In the genomic region with DNA sequence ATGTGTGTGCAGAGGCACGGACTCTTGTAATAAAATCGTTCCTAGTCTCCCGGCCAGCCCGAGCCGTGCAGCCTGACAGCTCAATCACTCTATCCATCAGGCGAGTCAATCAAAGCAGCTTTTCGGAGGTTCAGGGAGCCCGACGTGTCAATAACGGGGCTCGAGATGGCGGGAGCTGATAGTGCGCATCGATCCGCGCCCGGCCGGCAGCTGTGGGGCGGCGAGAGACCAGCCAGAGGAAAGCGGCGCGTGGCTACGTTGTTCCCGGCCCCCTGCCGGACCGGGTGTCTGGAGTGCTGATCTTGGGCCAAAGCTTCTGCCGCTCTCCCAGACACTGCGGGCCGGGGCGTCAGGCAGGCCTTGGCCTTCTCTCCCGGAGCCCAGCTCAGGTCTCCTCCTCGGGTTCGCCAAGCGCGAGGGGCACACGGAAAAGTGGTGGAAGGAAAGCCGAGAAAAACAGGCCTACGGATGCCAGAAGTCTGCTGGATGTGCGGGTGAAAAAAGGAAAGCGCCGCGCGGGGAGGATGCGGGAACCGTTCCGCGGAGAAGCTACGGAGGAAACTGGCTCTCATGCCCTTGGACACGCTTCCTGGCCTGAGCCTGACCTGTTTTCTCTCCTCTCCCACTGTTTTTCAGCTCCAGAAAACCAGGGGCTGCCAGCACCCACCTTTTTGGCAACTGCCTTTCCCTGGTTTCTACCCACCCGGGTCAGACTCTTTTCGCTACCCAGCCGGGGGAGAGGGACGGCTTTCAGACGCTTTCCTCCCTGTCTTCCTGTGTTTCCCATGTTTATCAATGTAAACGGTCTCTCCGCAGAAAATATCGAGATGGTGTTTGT, we compare ENCODE assay signal across 13 cellular contexts. TPM values are rescaled to one million over a fixed set of nuclear protein-coding genes. Genes with fewer than 3 reads are reported as not detected.
DNase-seq lines count a peak whose midpoint lies in the region; ATAC-seq, FAIRE-seq and TF ChIP-seq lines count a peak whose summit lies in the region.
"Had no signal": no experiment of that assay in that cellular context is flagged by ENCODE, and none has a peak within 500 bp of the region (broad histone marks: within the 10 kb centered on the region; RNA-seq: fewer than 3 reads in every experiment).

No MANE protein-coding gene starts in this region.

- H3K4me3 Mint-ChIP-seq in activated naive CD4-positive, alpha-beta T cell treated with anti-CD3 and anti-CD28 coated beads for 36 hours = peak overlapping the region; percentile 12
- peak overlapping the region; percentile 50 for H3K4me3 Mint-ChIP-seq in WTC11

- intact Hi-C loops in activated naive CD4-positive, alpha-beta T cell treated with anti-CD3 and anti-CD28 coated beads for 36 hours (cut with micrococcal nuclease) = loop anchor here (10.0 kb wide), 1 partner anchor 1030 kb away; the partner anchor contains the start of gene DDX18
- intact Hi-C loops in spleen (cut with DNase I; ENCODE audit: low total_unique reads) = no loop called here

- H3K36me3 Mint-ChIP-seq in activated naive CD4-positive, alpha-beta T cell treated with anti-CD3 and anti-CD28 coated beads for 36 hours (ENCODE audit: low read depth) = no peaks in the 10 kb centered on the region
- peaks cover 3% of the 10 kb centered on the region; the same call in 1 of the 2 replicates for H3K36me3 Mint-ChIP-seq in WTC11

- no peaks in the 10 kb centered on the region for H3K9me1 ChIP-seq in keratinocyte (ENCODE audit: control insufficient read depth, extremely low read depth, insufficient read depth, low read length)

- H3K9ac ChIP-seq in keratinocyte (ENCODE audit: control insufficient read depth, extremely low read depth, insufficient read depth, low read length) = peak overlapping the region; percentile 68
- H3K9ac ChIP-seq in MM.1S (ENCODE audit: low read length) = no peak overlapping the region

- peaks cover 33% of the 10 kb centered on the region for H3K4me1 Mint-ChIP-seq in activated naive CD4-positive, alpha-beta T cell treated with anti-CD3 and anti-CD28 coated beads for 36 hours (ENCODE audit: low read depth)
- H3K4me1 Mint-ChIP-seq in WTC11 = peaks cover 69% of the 10 kb centered on the region

- POLR2A ChIA-PET in WTC11 (lab: Charles Lee) = interaction anchor here (0.6 to 0.9 kb wide), 2 partner anchors 12 to 56 kb away, joined by 3 to 4 read pairs; no protein-coding TSS in a partner anchor

- H4K20me1 ChIP-seq in keratinocyte (ENCODE audit: control insufficient read depth, extremely low read depth, insufficient read depth, low read length) (no peaks in the 10 kb centered on the region), MM.1S (ENCODE audit: insufficient read depth, low read length) (no peaks in the 10 kb centered on the region)

- peaks cover 6% of the 10 kb centered on the region for H3K4me1 ChIP-seq in keratinocyte (ENCODE audit: control insufficient read depth, extremely low read depth, insufficient read depth, low read length)
- H3K4me1 ChIP-seq in spleen = peaks cover 13 to 77% (median 55%) of the 10 kb centered on the region in 6 donors
- no peaks in the 10 kb centered on the region for H3K4me1 ChIP-seq in MM.1S (ENCODE audit: low read length)

- no peaks in the 10 kb centered on the region for H3K9me2 ChIP-seq in MM.1S (replicated peaks; ENCODE audit: insufficient read depth, low read length)

- no peaks in the 10 kb centered on the region for H3K9me3 Mint-ChIP-seq in activated naive CD4-positive, alpha-beta T cell treated with anti-CD3 and anti-CD28 coated beads for 36 hours
- H3K9me3 Mint-ChIP-seq in WTC11 = no peaks in the 10 kb centered on the region

- H3K79me2 ChIP-seq in keratinocyte (ENCODE audit: control insufficient read depth, insufficient read depth, low read length) (no peaks in the 10 kb centered on the region), MM.1S (ENCODE audit: low read length) (no peaks in the 10 kb centered on the region)

- H3F3A ChIP-seq in MM.1S (ENCODE audit: insufficient read depth, low read length) = no peaks in the 10 kb centered on the region

- H3K9me3 ChIP-seq in keratinocyte (ENCODE audit: control insufficient read depth, low read depth, low read length) (no peaks in the 10 kb centered on the region), spleen (no peaks in the 10 kb centered on the region), MM.1S (replicated peaks; ENCODE audit: insufficient read depth, low read length) (no peaks in the 10 kb centered on the region)
- H3K9me3 ChIP-seq: ovary had no signal

- H3K4me3 ChIP-seq in keratinocyte (ENCODE audit: control insufficient read depth in 2 of 3, extremely low read depth in 1 of 3, insufficient read depth in 2 of 3, low read depth in 1 of 3, low read length in 3 of 3) = peak overlapping the region; percentile 43 to 63 (median 55)
- H3K4me3 ChIP-seq in spleen = peak overlapping the region in 1 of 8 donors; percentile 34
- H3K4me3 ChIP-seq in MM.1S (ENCODE audit: low read length) = no peak overlapping the region
- H3K4me3 ChIP-seq: ovary had no signal

- H2AFZ ChIP-seq in keratinocyte (ENCODE audit: control insufficient read depth, low read length) = peak overlapping the region; percentile 44
- H2AFZ ChIP-seq in MM.1S (ENCODE audit: low read length) = no peak overlapping the region

- TF ChIP-seq CTCF in WTC11 (IDR thresholded peaks at IDR 0.05) (no peak), keratinocyte (optimal IDR thresholded peaks at IDR 0.05 in 1 of 3, IDR thresholded peaks at IDR 0.05 in 1 of 3, conservative IDR thresholded peaks at IDR 0.05 in 1 of 3; ENCODE audit: extremely low read depth in 1 of 3, insufficient read depth in 2 of 3, low read length in 3 of 3) (no peak), spleen (IDR thresholded peaks at IDR 0.05 in 8 of 11, conservative IDR thresholded peaks at IDR 0.05 in 3 of 11) (no peak), MM.1S (IDR thresholded peaks at IDR 0.05; ENCODE audit: low read length) (no peak)

- no peak for FAIRE-seq in keratinocyte (lab: Jason Lieb, UNC)

- no peak overlapping the region for H3K27ac Mint-ChIP-seq in activated naive CD4-positive, alpha-beta T cell treated with anti-CD3 and anti-CD28 coated beads for 36 hours
- H3K27ac Mint-ChIP-seq in WTC11 = no peak overlapping the region

- no peak; the same call in 1 of the 2 replicates for ATAC-seq in WTC11
- no peak for ATAC-seq in HG03378 (IDR thresholded peaks at IDR 0.05; ENCODE audit: unreplicated experiment)

- no peak for TF ChIP-seq POLR2A in spleen (IDR thresholded peaks at IDR 0.05)

- H3K27me3 Mint-ChIP-seq in activated naive CD4-positive, alpha-beta T cell treated with anti-CD3 and anti-CD28 coated beads for 36 hours (ENCODE audit: low read depth) = peaks cover 74% of the 10 kb centered on the region
- peaks cover 97% of the 10 kb centered on the region for H3K27me3 Mint-ChIP-seq in WTC11 (ENCODE audit: low read depth)

- CTCF ChIA-PET in activated naive CD4-positive, alpha-beta T cell treated with anti-CD3 and anti-CD28 coated beads for 36 hours (lab: Charles Lee) = interaction anchor here (0.7 to 2.0 kb wide), 4 partner anchors 10 to 82 kb away, joined by 3 to 6 read pairs (median 4); no protein-coding TSS in a partner anchor
- CTCF ChIA-PET in WTC11 (lab: Charles Lee) = interaction anchor here (0.8 to 7.1 kb wide), 3 partner anchors 10 to 12 kb away, joined by 3 to 62 read pairs (median 6); no protein-coding TSS in a partner anchor

- H3K27ac ChIP-seq in keratinocyte (ENCODE audit: control insufficient read depth, insufficient read depth, low read length) = peak overlapping the region; percentile 29
- no peak overlapping the region for H3K27ac ChIP-seq in spleen
- H3K27ac ChIP-seq in MM.1S (ENCODE audit: low read length) = no peak overlapping the region
- H3K27ac ChIP-seq: ovary had no signal

- H3K27me3 ChIP-seq in keratinocyte (ENCODE audit: control insufficient read depth, extremely low read depth, insufficient read depth, low read length) = peaks cover 47% of the 10 kb centered on the region
- H3K27me3 ChIP-seq in spleen (replicated peaks in 1 of 7) = peaks cover 30 to 100% (median 98%) of the 10 kb centered on the region in 7 donors
- H3K27me3 ChIP-seq in MM.1S (replicated peaks; ENCODE audit: insufficient read depth, low read length) = peaks cover 29% of the 10 kb centered on the region
- H3K27me3 ChIP-seq: ovary had no signal

- H3K4me2 ChIP-seq in keratinocyte (ENCODE audit: control insufficient read depth, extremely low read depth, insufficient read depth, low read depth, low read length) = peak overlapping the region; percentile 73
- H3K4me2 ChIP-seq in MM.1S (ENCODE audit: low read depth, low read length) = no peak overlapping the region

- WGBS in spleen, 5 donors = 6 to 20% (median 9%) methylated on average over 39 to 58 of the region's 58 CpGs

- no peak for DNase-seq in activated naive CD4-positive, alpha-beta T cell treated with anti-CD3 and anti-CD28 coated beads for 36 hours
- no peak for DNase-seq in activated naive CD4-positive, alpha-beta T cell treated with Interleukin-2 at 50 U/mL for 16 hours
- DNase-seq in WTC11 (ENCODE audit: low spot score) (no peak), keratinocyte (ENCODE audit: low read depth, low spot score) (no peak), spleen (peak; percentile 58), D341Med (ENCODE audit: low spot score) (no peak), MM.1S (no peak)
- DNase-seq: effector CD4-positive, alpha-beta T cell; NCI-H1105; ovary had no signal

- dilution Hi-C loops in keratinocyte (cut with MboI; ENCODE audit: extremely low pct_ligation_motif_present, low sequenced_read_pairs) = no loop called here

- no peaks in the 10 kb centered on the region for H3K36me3 ChIP-seq in keratinocyte (ENCODE audit: control insufficient read depth in 2 of 2, extremely low read depth in 1 of 2, insufficient read depth in 2 of 2, low read length in 2 of 2)
- H3K36me3 ChIP-seq in spleen = no peaks in the 10 kb centered on the region
- no peaks in the 10 kb centered on the region for H3K36me3 ChIP-seq in MM.1S (replicated peaks; ENCODE audit: insufficient read depth, low read length)
- H3K36me3 ChIP-seq: ovary had no signal

TF ChIP-seq in WTC11, 78 proteins besides CTCF, POLR2A, EP300 and RAD21 (continues in another document):
- TF ChIP-seq IRF2 (CRISPR knock-in tag; IDR thresholded peaks at IDR 0.05; ENCODE audit: borderline replicate concordance, low read depth) = no peak

RNA-seq across cellular contexts. Expression of gene EN1, which starts 2.2 kb away (rescaled TPM):
- total RNA-seq in activated naive CD4-positive, alpha-beta T cell treated with anti-CD3 and anti-CD28 coated beads for 36 hours = not detected
- total RNA-seq in WTC11 (2021) = not detected in 3 replicates
- 0.05 to 0.24 TPM (median 0.08 TPM) in 3 replicates for polyA plus RNA-seq in keratinocyte
- polyA plus RNA-seq in keratinocyte (2011; ENCODE audit: low read depth) = 1.2 TPM
- polyA plus RNA-seq in keratinocyte (2011; cell fraction: cytosol; rRNA removed) = 0.05 and 0.22 TPM in 2 replicates
- 0.15 and 0.28 TPM in 2 replicates for polyA plus RNA-seq in keratinocyte (2011; cell fraction: nucleus; rRNA removed)
- 0.68 and 1.5 TPM in 2 replicates for polyA plus RNA-seq in keratinocyte (2012; ENCODE audit: low replicate concordance)
- polyA minus RNA-seq in keratinocyte = 1.0 TPM in 1 of 3 replicates, not detected in the others
- not detected for polyA minus RNA-seq in keratinocyte (2011; cell fraction: cytosol; rRNA and poly(A)+ RNA removed)
- not detected in 2 replicates for polyA minus RNA-seq in keratinocyte (2011; cell fraction: nucleus; rRNA and poly(A)+ RNA removed)
- not detected for total RNA-seq in spleen
- polyA plus RNA-seq in spleen = not detected
- total RNA-seq: ovary, ureter had no signal
- polyA plus RNA-seq: CD14-positive monocyte, ovary had no signal
